8 cellular contexts compared by ENCODE assay signal in the genomic region with DNA sequence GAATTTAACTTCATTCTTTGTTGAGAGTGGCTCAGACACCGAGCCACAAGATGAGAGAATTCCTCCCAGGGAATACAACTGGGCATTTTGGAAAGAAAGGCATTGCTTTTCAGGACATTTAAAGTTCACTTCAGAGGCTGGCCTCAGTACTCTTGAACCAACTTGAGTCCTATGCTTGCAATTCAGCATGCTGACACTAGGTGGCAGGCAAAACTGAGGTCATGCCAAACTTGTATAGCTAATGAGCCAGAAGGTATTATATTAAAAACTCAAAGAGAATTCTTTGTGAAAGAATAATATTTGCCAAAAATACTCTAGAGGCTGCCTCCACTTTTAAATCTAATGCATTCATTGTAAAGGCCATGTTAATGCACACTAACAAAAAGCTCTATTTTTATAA.
DNase-seq lines count a peak whose midpoint lies in the region; ATAC-seq, FAIRE-seq and TF ChIP-seq lines count a peak whose summit lies in the region.

No MANE protein-coding gene starts in this region.

- H3K27me3 Mint-ChIP-seq in type B pancreatic cell, result no peaks in the 10 kb centered on the region

- 84 to 100% (median 92%) methylated on average over 1 of the region's 1 CpG for WGBS in heart left ventricle, 4 donors

- H3K4me3 Mint-ChIP-seq in type B pancreatic cell, result no peak overlapping the region

- H3K27ac ChIP-seq in heart left ventricle, result no peak overlapping the region
- no peak overlapping the region for H3K27ac ChIP-seq in right atrium auricular region

- no peak for FAIRE-seq in RCC 7860 (lab: Jason Lieb, UNC)

- intact Hi-C loops in heart left ventricle (cut with DNase I), result no loop called here

- DNase-seq in heart left ventricle (no peak), right atrium auricular region (ENCODE audit: low spot score) (no peak), RCC 7860 (ENCODE audit: low spot score) (peak; percentile 11), fibroblast of the aortic adventitia (ENCODE audit: low read depth) (no peak), type B pancreatic cell (ENCODE audit: extremely low spot score, unreplicated experiment) (no peak), NOMO-1 (lab: John Stamatoyannopoulos, UW; ENCODE audit: unreplicated experiment in 2 of 2) (no peak), COLO829 (ENCODE audit: low spot score) (no peak)

- H3K27me3 ChIP-seq in heart left ventricle (no peaks in the 10 kb centered on the region), right atrium auricular region (no peaks in the 10 kb centered on the region)

- no peak for TF ChIP-seq POLR2A in heart left ventricle (IDR thresholded peaks at IDR 0.05)

- ATAC-seq in heart left ventricle, result no peak
- no peak for ATAC-seq in HG02852 (IDR thresholded peaks at IDR 0.05; ENCODE audit: unreplicated experiment)

- H3K36me3 ChIP-seq in heart left ventricle (peaks cover 0 to 5% (median 0%) of the 10 kb centered on the region in 9 donors), right atrium auricular region (no peaks in the 10 kb centered on the region)

- TF ChIP-seq CTCF in heart left ventricle (IDR thresholded peaks at IDR 0.05) (peak in 11 of 12 donors; percentile 24 to 54 (median 45)), right atrium auricular region (IDR thresholded peaks at IDR 0.05) (peak in 1 of 2 donors; percentile 32), fibroblast of the aortic adventitia (IDR thresholded peaks at IDR 0.05; ENCODE audit: insufficient read depth, low read length) (peak; percentile 59), type B pancreatic cell (conservative IDR thresholded peaks at IDR 0.05) (peak; percentile 77)

- H3K4me1 ChIP-seq in heart left ventricle (peaks cover 0 to 22% (median under 1%) of the 10 kb centered on the region in 12 donors), right atrium auricular region (peaks cover 0 to 15% of the 10 kb centered on the region in 2 donors)

- H3K27ac Mint-ChIP-seq in type B pancreatic cell, result no peak overlapping the region

- H3K4me3 ChIP-seq in heart left ventricle, result no peak overlapping the region
- no peak overlapping the region for H3K4me3 ChIP-seq in right atrium auricular region
- H3K4me3 ChIP-seq in fibroblast of the aortic adventitia (ENCODE audit: low read depth, low read length), result no peak overlapping the region

- H3K36me3 Mint-ChIP-seq in type B pancreatic cell, result peaks cover 52% of the 10 kb centered on the region

- H3K4me1 Mint-ChIP-seq in type B pancreatic cell (ENCODE audit: unreplicated experiment), result peaks cover 24% of the 10 kb centered on the region

- H3K9me3 Mint-ChIP-seq in type B pancreatic cell, result no peaks in the 10 kb centered on the region

- peaks cover 0 to 25% (median 8%) of the 10 kb centered on the region in 12 donors for H3K9me3 ChIP-seq in heart left ventricle
- H3K9me3 ChIP-seq in right atrium auricular region, result peaks cover 0 to 6% of the 10 kb centered on the region in 2 donors
